ENCODE assay signal across 19 cellular contexts in the genomic region with DNA sequence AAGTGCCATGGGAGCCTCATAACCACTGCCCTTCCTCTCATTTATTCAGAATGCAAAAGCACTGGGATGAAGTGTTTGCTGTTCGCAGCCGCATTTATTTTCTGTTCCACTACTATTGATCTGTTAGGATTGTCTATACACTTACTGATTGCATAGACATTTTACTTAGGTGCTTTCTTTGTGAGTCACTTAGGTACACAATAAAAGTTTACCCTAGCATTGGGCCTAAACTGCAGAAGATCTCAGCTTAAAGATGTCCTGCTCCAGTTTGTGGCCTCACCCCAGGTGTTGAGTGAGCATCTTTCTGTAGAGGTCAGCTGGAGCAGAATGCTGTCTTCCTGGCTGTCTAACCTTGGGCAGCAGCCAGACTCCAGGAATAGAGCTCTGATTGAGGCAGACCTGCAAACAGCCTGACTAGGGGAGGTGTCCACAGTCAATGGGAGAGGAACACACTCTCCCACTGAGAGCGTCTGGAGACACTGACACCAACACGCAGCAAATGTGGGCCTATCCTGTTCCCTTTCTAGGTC. TPM values are rescaled to one million over a fixed set of nuclear protein-coding genes. Genes with fewer than 3 reads are reported as not detected.
A peak's percentile ranks its signal among the peaks of the same experiment; 100 is the strongest.
DNase-seq lines count a peak whose midpoint lies in the region; ATAC-seq and TF ChIP-seq lines count a peak whose summit lies in the region.
"Had no signal": no experiment of that assay in that cellular context is flagged by ENCODE, and none has a peak within 500 bp of the region (broad histone marks: within the 10 kb centered on the region; RNA-seq: fewer than 3 reads in every experiment).

No MANE protein-coding gene starts in this region.

- ATAC-seq in activated T-helper 17 cell treated with anti-CD3 and anti-CD28 coated beads, Interleukin-2, amount 50 U/mL, for 72 hours (replicated peaks) = no peak
- peak; percentile 78 for ATAC-seq in left lobe of liver
- ATAC-seq in aorta (ENCODE audit: low FRiP score) = peak; percentile 46
- no peak for ATAC-seq in sciatic nerve

- H3K27me3 ChIP-seq in aorta (ENCODE audit: control insufficient read depth in 1 of 2, insufficient read depth in 2 of 2, low read length in 1 of 2) = no peaks in the 10 kb centered on the region
- H3K27me3 ChIP-seq in neural progenitor cell = no peaks in the 10 kb centered on the region
- H3K27me3 ChIP-seq: Peyer's patch, SJSA1 had no signal

- peaks cover 3% of the 10 kb centered on the region for H4K20me1 ChIP-seq in neural progenitor cell (ENCODE audit: low read depth)

- DNase-seq in NCI-H510A treated with DMSO at 0.1 percent for 48 hours (lab: John Stamatoyannopoulos, UW) (peak; percentile 15), NCI-H510A (lab: John Stamatoyannopoulos, UW) (no peak), left lobe of liver (ENCODE audit: low spot score) (no peak), aorta (no peak), sciatic nerve (ENCODE audit: low spot score) (no peak), T-helper 9 cell (no peak), neural progenitor cell (ENCODE audit: low spot score) (no peak)
- DNase-seq: 8988T, DMS153, HCEC 1CT, IMR-90, MV-4-11, NCI-H1436 treated with DMSO at 0.1 percent for 48 hours, NCI-H2081 treated with DMSO at 0.1 percent for 48 hours, NCI-H345, Peyer's patch, SW 1271 had no signal

- no peaks in the 10 kb centered on the region for H3K27me3 Mint-ChIP-seq in activated T-helper 17 cell treated with anti-CD3 and anti-CD28 coated beads, Interleukin-2, amount 50 U/mL, for 72 hours
- no peaks in the 10 kb centered on the region for H3K27me3 Mint-ChIP-seq in neural progenitor cell (ENCODE audit: insufficient read depth, low read depth)

- no peak overlapping the region for H3K4me3 Mint-ChIP-seq in activated T-helper 17 cell treated with anti-CD3 and anti-CD28 coated beads, Interleukin-2, amount 50 U/mL, for 72 hours
- H3K4me3 Mint-ChIP-seq in neural progenitor cell = no peak overlapping the region

- no peak overlapping the region for H2AFZ ChIP-seq in neural progenitor cell (replicated peaks)

- H3K4me1 ChIP-seq in aorta (ENCODE audit: control insufficient read depth in 1 of 2, insufficient read depth in 2 of 2, low read length in 2 of 2) (peaks cover 0 to 2% of the 10 kb centered on the region in 2 donors), neural progenitor cell (no peaks in the 10 kb centered on the region)
- H3K4me1 ChIP-seq: Peyer's patch, SJSA1 had no signal

- H3K4me3 ChIP-seq in aorta (ENCODE audit: low read length in 2 of 2) (no peak overlapping the region), neural progenitor cell (no peak overlapping the region)
- H3K4me3 ChIP-seq: Peyer's patch, SJSA1 had no signal

- no peak for TF ChIP-seq CTCF in neural progenitor cell (IDR thresholded peaks at IDR 0.05)

- peak overlapping the region; percentile 35 for H3K27ac Mint-ChIP-seq in activated T-helper 17 cell treated with anti-CD3 and anti-CD28 coated beads, Interleukin-2, amount 50 U/mL, for 72 hours
- no peak overlapping the region for H3K27ac Mint-ChIP-seq in neural progenitor cell

- H3K36me3 Mint-ChIP-seq in activated T-helper 17 cell treated with anti-CD3 and anti-CD28 coated beads, Interleukin-2, amount 50 U/mL, for 72 hours (ENCODE audit: low read depth) = peaks cover 78% of the 10 kb centered on the region
- peaks cover 34% of the 10 kb centered on the region for H3K36me3 Mint-ChIP-seq in neural progenitor cell

- no peak overlapping the region for H3K4me2 ChIP-seq in neural progenitor cell

- H3K27ac ChIP-seq in aorta (ENCODE audit: low read depth in 1 of 2, low read length in 2 of 2) (no peak overlapping the region), neural progenitor cell (no peak overlapping the region)
- H3K27ac ChIP-seq: Peyer's patch, SJSA1 had no signal

- peaks cover 9 to 15% of the 10 kb centered on the region in 2 donors for H3K36me3 ChIP-seq in aorta (ENCODE audit: control insufficient read depth in 1 of 2, insufficient read depth in 2 of 2, low read length in 1 of 2)
- peaks cover 17% of the 10 kb centered on the region for H3K36me3 ChIP-seq in neural progenitor cell

- no peaks in the 10 kb centered on the region for H3K9me3 Mint-ChIP-seq in activated T-helper 17 cell treated with anti-CD3 and anti-CD28 coated beads, Interleukin-2, amount 50 U/mL, for 72 hours
- H3K9me3 Mint-ChIP-seq in neural progenitor cell = no peaks in the 10 kb centered on the region

- H3K4me1 Mint-ChIP-seq in activated T-helper 17 cell treated with anti-CD3 and anti-CD28 coated beads, Interleukin-2, amount 50 U/mL, for 72 hours = peaks cover 6% of the 10 kb centered on the region
- peaks cover 13% of the 10 kb centered on the region for H3K4me1 Mint-ChIP-seq in neural progenitor cell

- intact Hi-C loops in aorta (cut with DNase I) (loop anchor here in 1 of 2 donors (5.0 kb wide), 1 partner anchor 265 kb away; no protein-coding TSS in a partner anchor), sciatic nerve (cut with DNase I) (no loop called here)

- 92% methylated on average over 4 of the region's 4 CpGs for WGBS in aorta, 2 donors

- H3K9ac ChIP-seq in neural progenitor cell = no peak overlapping the region

- no peaks in the 10 kb centered on the region for H3K9me3 ChIP-seq in aorta (ENCODE audit: control insufficient read depth, low read length)
- no peaks in the 10 kb centered on the region for H3K9me3 ChIP-seq in neural progenitor cell (ENCODE audit: low read depth)
- H3K9me3 ChIP-seq: Peyer's patch, SJSA1 had no signal

- H3F3A ChIP-seq in neural progenitor cell (ENCODE audit: low read depth) = peaks cover 4% of the 10 kb centered on the region

- H3K79me2 ChIP-seq in neural progenitor cell (ENCODE audit: low read depth) = no peaks in the 10 kb centered on the region

RNA-seq across cellular contexts. Expression of a gene that starts 54.0 kb away (rescaled TPM):
- total RNA-seq in activated T-helper 17 cell treated with anti-CD3 and anti-CD28 coated beads, Interleukin-2, amount 50 U/mL, for 72 hours = 1 to 10 TPM in 1 of 2 donors, under 1 TPM in 1; 0.95 to 1.5 TPM
- total RNA-seq in left lobe of liver = 0.55 TPM
- 10 to 100 TPM in 1 of 2 donors, 1 to 10 TPM in 1; 8.8 to 13.9 TPM for total RNA-seq in aorta
- 1 to 10 TPM in 1 of 2 donors, under 1 TPM in 1; 0.50 to 3.8 TPM for polyA plus RNA-seq in aorta
- total RNA-seq in sciatic nerve = 3.3 TPM
- total RNA-seq in neural progenitor cell (ENCODE audit: low replicate concordance) = 0.59 and 6.4 TPM in 2 replicates
- total RNA-seq: SJSA1 had no signal
- polyA plus RNA-seq: IMR-90 had no signal

Comparison
In these comparisons a context has a peak if more than half of its experiments do, and no peak if none do; other contexts are left out.
1. ATAC-seq: peak in left lobe of liver (single experiment) and aorta (single experiment); none in activated T-helper 17 cell treated with anti-CD3 and anti-CD28 coated beads, Interleukin-2, amount 50 U/mL, for 72 hours (single experiment) and sciatic nerve (single experiment).